In genomic region chr17:8289103-8289397, GRCh38 we compare ENCODE assay signal across 1 cellular context.
TF ChIP-seq lines count a peak whose summit lies in the region.

No MANE protein-coding gene starts in this region.

TF ChIP-seq in GM23338, 12 proteins besides CTCF, POLR2A, EP300 and RAD21 (continued from another document):
- no peak for TF ChIP-seq ZNF462 (CRISPR knock-in tag; IDR thresholded peaks at IDR 0.05)
- TF ChIP-seq ZNF114 (CRISPR knock-in tag; IDR thresholded peaks at IDR 0.05), result no peak
- no peak for TF ChIP-seq STAT1 (IDR thresholded peaks at IDR 0.05; ENCODE audit: unreplicated experiment)
- no peak; the same call in 1 of the 2 replicates for TF ChIP-seq ETS1 (IDR thresholded peaks at IDR 0.05)
- TF ChIP-seq JUNB (IDR thresholded peaks at IDR 0.05; ENCODE audit: unreplicated experiment), result no peak
- TF ChIP-seq POLR2AphosphoS5 (IDR thresholded peaks at IDR 0.05; ENCODE audit: low read depth), result no peak
- no peak for TF ChIP-seq ZNF331 (CRISPR knock-in tag; IDR thresholded peaks at IDR 0.05; ENCODE audit: low read depth)
- TF ChIP-seq CREB1 (CRISPR knock-in tag; IDR thresholded peaks at IDR 0.05; ENCODE audit: low read depth), result no peak
